In genomic region chr7:124033093-124033806, GRCh38 we compare ENCODE assay signal across 8 cellular contexts. TPM values are rescaled to one million over a fixed set of nuclear protein-coding genes. Genes with fewer than 3 reads are reported as not detected.
A peak's percentile ranks its signal among the peaks of the same experiment; 100 is the strongest.
DNase-seq lines count a peak whose midpoint lies in the region; ATAC-seq and TF ChIP-seq lines count a peak whose summit lies in the region.

No MANE protein-coding gene starts in this region.

- H3K36me3 ChIP-seq in left lung: no peaks in the 10 kb centered on the region
- no peaks in the 10 kb centered on the region for H3K36me3 ChIP-seq in thoracic aorta

- in situ Hi-C loops in GM13976 (cut with MboI; ENCODE audit: low sequenced_read_pairs, unreplicated experiment): no loop called here

- TF ChIP-seq CTCF in GM13976 (IDR thresholded peaks at IDR 0.05; ENCODE audit: borderline replicate concordance, control extremely low read depth, extremely low read depth, insufficient read depth, missing control alignments) (no peak), left lung (IDR thresholded peaks at IDR 0.05) (no peak), thoracic aorta (IDR thresholded peaks at IDR 0.05) (no peak)

- ATAC-seq in HG03432 (IDR thresholded peaks at IDR 0.05; ENCODE audit: unreplicated experiment): peak; percentile 48
- peak; percentile 26 for ATAC-seq in left lung
- ATAC-seq in thoracic aorta (ENCODE audit: insufficient number of reproducible peaks, low FRiP score, low read depth): no peak
- no peak for ATAC-seq in HG02973 (IDR thresholded peaks at IDR 0.05; ENCODE audit: unreplicated experiment)

- H3K9me3 ChIP-seq in left lung: no peaks in the 10 kb centered on the region
- H3K9me3 ChIP-seq in thoracic aorta: no peaks in the 10 kb centered on the region

- peaks cover 6 to 12% of the 10 kb centered on the region in 2 donors for H3K4me1 ChIP-seq in left lung
- peaks cover 7 to 18% of the 10 kb centered on the region in 2 donors for H3K4me1 ChIP-seq in thoracic aorta (ENCODE audit: control insufficient read depth in 1 of 2, low read depth in 2 of 2)

- peak; percentile 12 for DNase-seq in GM13976 (ENCODE audit: low spot score)
- DNase-seq in cerebellum (ENCODE audit: low spot score): peak; percentile 55
- peak in 1 of 2 donors; percentile 80 for DNase-seq in left lung
- DNase-seq in thoracic aorta (ENCODE audit: low spot score): no peak
- DNase-seq in HPDE6-E6E7 (ENCODE audit: extremely low spot score): no peak
- no peak for DNase-seq in activated CD4-positive, alpha-beta T cell treated with anti-CD3 and anti-CD28 coated beads, Interleukin-2, amount 50 U/mL, for 4 hours

- intact Hi-C loops in left lung (cut with DNase I): no loop called here

- H3K27ac ChIP-seq in left lung (no peak overlapping the region), thoracic aorta (no peak overlapping the region)

- H3K27me3 ChIP-seq in left lung (peaks cover 27 to 68% of the 10 kb centered on the region in 2 donors), thoracic aorta (replicated peaks; ENCODE audit: insufficient read depth) (no peaks in the 10 kb centered on the region)

- H3K4me3 ChIP-seq in left lung (peak overlapping the region in 1 of 2 donors; percentile 17), thoracic aorta (peak overlapping the region; percentile 63)

RNA-seq across cellular contexts. Expression of gene TMEM229A, which starts 0.4 kb away (rescaled TPM):
- total RNA-seq in cerebellum (2.4 TPM), left lung (under 1 TPM; 0.13 to 0.17 TPM), thoracic aorta (not detected)

Comparison
In these comparisons a context has a peak if more than half of its experiments do, and no peak if none do; other contexts are left out.
1. DNase-seq: peak in GM13976 (single experiment) and cerebellum (single experiment); none in thoracic aorta (single experiment), HPDE6-E6E7 (single experiment) and activated CD4-positive, alpha-beta T cell treated with anti-CD3 and anti-CD28 coated beads, Interleukin-2, amount 50 U/mL, for 4 hours (0 of 2).
2. ATAC-seq: peak in HG03432 (single experiment) and left lung (single experiment); none in thoracic aorta (single experiment) and HG02973 (single experiment).